In the genomic region with DNA sequence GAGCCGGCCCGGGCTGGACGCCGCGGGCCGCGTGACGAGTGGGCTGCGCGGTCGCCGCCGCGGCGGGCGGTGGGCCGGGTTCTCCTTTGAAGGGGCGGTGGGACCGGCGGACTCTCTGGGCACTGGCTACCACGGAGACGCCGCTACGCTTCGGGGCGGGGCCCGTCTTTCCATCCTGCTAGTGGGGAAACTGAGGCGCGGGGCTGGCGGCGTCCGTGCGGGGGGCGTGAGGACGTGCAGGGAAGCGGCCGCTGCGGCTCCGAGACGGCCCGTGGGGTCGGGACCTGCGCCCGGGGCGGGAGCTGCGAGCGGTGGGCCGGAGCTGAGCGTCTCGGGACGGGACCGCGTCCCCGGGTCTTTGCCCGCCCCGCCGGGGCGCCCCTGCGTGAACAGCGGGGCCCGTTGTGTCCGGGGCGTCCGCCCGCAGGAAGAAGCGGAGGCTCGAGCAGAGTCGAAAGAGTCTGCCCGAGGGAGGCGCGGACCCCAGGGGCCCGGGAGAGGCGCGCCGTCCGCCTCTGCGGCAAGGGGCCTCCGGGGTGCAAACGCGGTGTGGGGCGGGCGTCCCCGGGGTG, we compare ENCODE assay signal across 8 cellular contexts. TPM values are rescaled to one million over a fixed set of nuclear protein-coding genes. Genes with fewer than 3 reads are reported as not detected.
DNase-seq lines count a peak whose midpoint lies in the region; ATAC-seq and TF ChIP-seq lines count a peak whose summit lies in the region.

No MANE protein-coding gene starts in this region.

- CTCF ChIA-PET in HCT116 (lab: Charles Lee): no interaction called here

- peak overlapping the region; percentile 16 to 26; a peak in 3 of 4 replicates for H3K4me3 ChIP-seq in HCT116 (replicated peaks in 1 of 2; ENCODE audit: low read depth in 1 of 2, low read length in 2 of 2)
- peak overlapping the region; percentile 74 to 84 (median 77) for H3K4me3 ChIP-seq in Peyer's patch
- H3K4me3 ChIP-seq in fibroblast of mammary gland (ENCODE audit: control insufficient read depth, low read depth, low read length): peak overlapping the region; percentile 46
- peak overlapping the region; percentile 48 to 71 (median 70) for H3K4me3 ChIP-seq in skeletal muscle tissue (ENCODE audit: low read length in 3 of 3)
- no peak overlapping the region for H3K4me3 ChIP-seq in Karpas-422 (ENCODE audit: low read length)

- no TSS peak for BruUV-seq in HCT116 (replicated peaks; lab: Mats Ljungman, UMichigan)

- H3K4me1 ChIP-seq in HCT116 (ENCODE audit: control insufficient read depth in 1 of 2, insufficient read depth in 2 of 2, low read length in 2 of 2): peaks cover 0 to 5% of the 10 kb centered on the region in 2 experiments; a peak in 2 of 4 replicates
- H3K4me1 ChIP-seq in Peyer's patch: peaks cover 0 to 21% (median 5%) of the 10 kb centered on the region in 4 donors
- peaks cover 19 to 33% (median 22%) of the 10 kb centered on the region in 3 donors for H3K4me1 ChIP-seq in skeletal muscle tissue (ENCODE audit: control insufficient read depth in 3 of 3, insufficient read depth in 3 of 3, low read length in 3 of 3)
- no peaks in the 10 kb centered on the region for H3K4me1 ChIP-seq in Karpas-422 (ENCODE audit: low read length)

- no peaks in the 10 kb centered on the region for H3K9me2 ChIP-seq in HCT116 (ENCODE audit: insufficient read depth)
- H3K9me2 ChIP-seq in Karpas-422 (replicated peaks; ENCODE audit: insufficient read depth, low read length): no peaks in the 10 kb centered on the region

- intact Hi-C loops in HCT116 (cut with micrococcal nuclease): no loop called here

- H4K20me1 ChIP-seq in HCT116 (ENCODE audit: insufficient read depth) (no peaks in the 10 kb centered on the region), Karpas-422 (ENCODE audit: insufficient read depth, low read depth, low read length) (no peaks in the 10 kb centered on the region)

- POLR2A ChIA-PET in HCT116 (lab: Charles Lee): no interaction called here

- H2AFZ ChIP-seq in HCT116 (ENCODE audit: low read depth, low read length, poor library complexity, severe bottlenecking) (no peak overlapping the region), Karpas-422 (ENCODE audit: low read length) (no peak overlapping the region)

- TF ChIP-seq CTCF in HCT116 (IDR thresholded peaks at IDR 0.05 in 2 of 3, conservative IDR thresholded peaks at IDR 0.05 in 1 of 3; ENCODE audit: borderline replicate concordance in 1 of 3, insufficient read depth in 1 of 3, low read depth in 2 of 3, low read length in 2 of 3): no peak
- no peak for TF ChIP-seq CTCF in Peyer's patch (IDR thresholded peaks at IDR 0.05)
- no peak for TF ChIP-seq CTCF in fibroblast of mammary gland (conservative IDR thresholded peaks at IDR 0.05; ENCODE audit: control insufficient read depth, insufficient read depth, low read depth, low read length)

- RAD21 ChIA-PET in HCT116 (lab: Charles Lee; ENCODE audit: low non-redundant PET in 1 of 2, low total read pairs in 2 of 2, uncharacterized antibody in 2 of 2, unreplicated experiment in 2 of 2): no interaction called here

- no peak for TF ChIP-seq RAD21 in HCT116 (IDR thresholded peaks at IDR 0.05; ENCODE audit: low read depth)

- no peak for DNase-seq in HCT116 (ENCODE audit: low read depth, low spot score)
- no peak for DNase-seq in Peyer's patch
- DNase-seq in fibroblast of mammary gland (ENCODE audit: low read depth): no peak
- DNase-seq in Karpas-422: no peak
- DNase-seq in NCI-H1694 (lab: John Stamatoyannopoulos, UW): no peak
- no peak for DNase-seq in COR-L47 (lab: John Stamatoyannopoulos, UW)

- H3K4me2 ChIP-seq in HCT116 (ENCODE audit: low read length): peak overlapping the region; percentile 42; the same call in 1 of the 2 replicates
- no peak overlapping the region for H3K4me2 ChIP-seq in Karpas-422 (ENCODE audit: low read depth, low read length, poor library complexity, severe bottlenecking)

- H3K27ac ChIP-seq in HCT116 (ENCODE audit: low read depth, low read length) (peak overlapping the region; percentile 35; the same call in 1 of the 2 replicates), Peyer's patch (peak overlapping the region in 3 of 4 donors; percentile 56 to 76 (median 76)), skeletal muscle tissue (ENCODE audit: low read depth, low read length) (no peak overlapping the region), Karpas-422 (ENCODE audit: low read length) (no peak overlapping the region)

- H3K9me3 ChIP-seq in HCT116 (ENCODE audit: control insufficient read depth in 1 of 2, insufficient read depth in 1 of 2, low read depth in 1 of 2, low read length in 2 of 2) (no peaks in the 10 kb centered on the region), Peyer's patch (no peaks in the 10 kb centered on the region), skeletal muscle tissue (ENCODE audit: control insufficient read depth in 3 of 3, low read length in 3 of 3) (no peaks in the 10 kb centered on the region), Karpas-422 (ENCODE audit: low read length) (no peaks in the 10 kb centered on the region)

- H3K36me3 ChIP-seq in HCT116 (ENCODE audit: control insufficient read depth in 1 of 2, insufficient read depth in 2 of 2, low read length in 2 of 2) (no peaks in the 10 kb centered on the region; a peak in 1 of 4 replicates), Peyer's patch (no peaks in the 10 kb centered on the region), skeletal muscle tissue (ENCODE audit: control insufficient read depth in 3 of 3, insufficient read depth in 3 of 3, low read length in 3 of 3) (no peaks in the 10 kb centered on the region), Karpas-422 (ENCODE audit: insufficient read depth, low read length) (no peaks in the 10 kb centered on the region)

- H3K9ac ChIP-seq in HCT116 (ENCODE audit: low read length) (no peak overlapping the region), skeletal muscle tissue (ENCODE audit: low read depth in 1 of 3, low read length in 3 of 3) (peak overlapping the region in 2 of 3 donors; percentile 56 to 76), Karpas-422 (ENCODE audit: low read length) (no peak overlapping the region)

- peak; percentile 22 for TF ChIP-seq POLR2A in GM18526 (IDR thresholded peaks at IDR 0.05; ENCODE audit: extremely low read depth, insufficient read length)
- TF ChIP-seq POLR2A in HCT116 (IDR thresholded peaks at IDR 0.05; ENCODE audit: borderline replicate concordance, extremely low read depth, insufficient read depth, insufficient read length): peak; percentile 26
- no peak for TF ChIP-seq POLR2A in Peyer's patch (IDR thresholded peaks at IDR 0.05)

- ATAC-seq in HCT116: no peak

- H3K27me3 ChIP-seq in HCT116 (ENCODE audit: insufficient read depth, low read length): no peaks in the 10 kb centered on the region
- H3K27me3 ChIP-seq in Peyer's patch: no peaks in the 10 kb centered on the region
- H3K27me3 ChIP-seq in skeletal muscle tissue (ENCODE audit: control insufficient read depth in 3 of 3, insufficient read depth in 3 of 3, low read length in 3 of 3): no peaks in the 10 kb centered on the region
- H3K27me3 ChIP-seq in Karpas-422 (ENCODE audit: low read length): no peaks in the 10 kb centered on the region

- H3K79me2 ChIP-seq in HCT116 (ENCODE audit: insufficient read depth, low read length) (peaks cover 29% of the 10 kb centered on the region), Karpas-422 (ENCODE audit: low read length) (no peaks in the 10 kb centered on the region)

TF ChIP-seq in HCT116, 20 proteins besides CTCF, POLR2A, EP300 and RAD21:
- 0 out of 2 replicates have a peak, but pooled peaks have one; percentile 3 for TF ChIP-seq POLR2AphosphoS5 (IDR thresholded peaks at IDR 0.05; ENCODE audit: low read depth, low read length)
- TF ChIP-seq, protein P1, sequence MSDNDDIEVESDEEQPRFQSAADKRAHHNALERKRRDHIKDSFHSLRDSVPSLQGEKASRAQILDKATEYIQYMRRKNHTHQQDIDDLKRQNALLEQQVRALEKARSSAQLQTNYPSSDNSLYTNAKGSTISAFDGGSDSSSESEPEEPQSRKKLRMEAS (IDR thresholded peaks at IDR 0.05): no peak

RNA-seq across cellular contexts. Expression of a gene that starts 0.5 kb away (rescaled TPM):
- total RNA-seq in HCT116 (2021; ENCODE audit: unreplicated experiment) (37.5 TPM), Peyer's patch (10 to 100 TPM; 26.7 to 58.7 (median 41.1) TPM), skeletal muscle tissue (20.9 TPM)
- 56.7 and 80.3 TPM in 2 replicates for polyA plus RNA-seq in HCT116 (2012)
- total RNA-seq in Karpas-422 (2014; rRNA removed; shearing (Covaris generic); ENCODE audit: low replicate concordance): not detected in 2 replicates

Comparison
In these comparisons a context has a peak if more than half of its experiments do, and no peak if none do; other contexts are left out.
1. POLR2A ChIP-seq: peak in GM18526 (single experiment) and HCT116 (single experiment); none in Peyer's patch (0 of 2).
2. H3K27ac ChIP-seq: peak in HCT116 (single experiment) and Peyer's patch (3 of 4); none in skeletal muscle tissue (single experiment) and Karpas-422 (single experiment).
3. H3K9ac ChIP-seq: peak in skeletal muscle tissue (2 of 3); none in HCT116 (single experiment) and Karpas-422 (single experiment).
4. RNA of a gene that starts 0.5 kb away (total RNA-seq): 26.7 to 58.7 TPM in Peyer's patch, 37.5 TPM in HCT116 (single experiment) and 20.9 TPM in skeletal muscle tissue (single experiment); not detected in Karpas-422; every median in the first group is over 10 times any median in the second.